In genomic region chr2:187783446-187783845, GRCh38 we compare ENCODE assay signal across 27 cellular contexts.
A peak's percentile ranks its signal among the peaks of the same experiment; 100 is the strongest.
DNase-seq lines count a peak whose midpoint lies in the region; ATAC-seq, FAIRE-seq and TF ChIP-seq lines count a peak whose summit lies in the region.
"Had no signal": no experiment of that assay in that cellular context is flagged by ENCODE, and none has a peak within 500 bp of the region (broad histone marks: within the 10 kb centered on the region; RNA-seq: fewer than 3 reads in every experiment).

No MANE protein-coding gene starts in this region.

- no peaks in the 10 kb centered on the region for H3K27me3 Mint-ChIP-seq in WTC11 (ENCODE audit: low read depth)
- H3K27me3 Mint-ChIP-seq: CD4-positive, CD25-positive, alpha-beta regulatory T cell; T-cell had no signal

- no peaks in the 10 kb centered on the region for H3K36me3 Mint-ChIP-seq in WTC11
- H3K36me3 Mint-ChIP-seq: CD4-positive, CD25-positive, alpha-beta regulatory T cell; T-cell had no signal

- FAIRE-seq in RCC 7860 (lab: Jason Lieb, UNC) = no peak
- FAIRE-seq: GM12878, GM19239, K562, kidney had no signal

- POLR2A ChIA-PET in WTC11 (lab: Charles Lee) = no interaction called here

- H3K4me3 Mint-ChIP-seq in WTC11 = no peak overlapping the region
- H3K4me3 Mint-ChIP-seq: activated naive CD4-positive, alpha-beta T cell treated with anti-CD3 and anti-CD28 coated beads for 36 hours; activated T-cell treated with anti-CD3 and anti-CD28 coated beads, Interleukin-2, amount 50 U/mL, for 4 hours; CD4-positive, CD25-positive, alpha-beta regulatory T cell; T-cell had no signal

- DNase-seq in EL = peak; percentile 21
- DNase-seq in HS-5 (ENCODE audit: low read depth) = peak; percentile 11
- no peak for DNase-seq in WTC11 (ENCODE audit: low spot score)
- peak; percentile 18 for DNase-seq in fibroblast of peridontal ligament (ENCODE audit: extremely low read depth)
- DNase-seq in RCC 7860 (ENCODE audit: low spot score) = no peak
- no peak for DNase-seq in COR-L47 (lab: John Stamatoyannopoulos, UW)
- no peak for DNase-seq in NCI-H1092 treated with DMSO at 0.1 percent for 48 hours (lab: John Stamatoyannopoulos, UW)
- DNase-seq in activated CD4-positive, alpha-beta T cell treated with anti-CD3 and anti-CD28 coated beads, Interleukin-2, amount 50 U/mL, for 4 hours = no peak
- DNase-seq: activated CD4-positive, CD25-positive, alpha-beta regulatory T cell treated with anti-CD3 and anti-CD28 coated beads, Interleukin-2, amount 50 U/mL, for 72 hours; activated CD8-positive, alpha-beta memory T cell treated with anti-CD3 and anti-CD28 coated beads for 24 hours; activated naive CD4-positive, alpha-beta T cell treated with anti-CD3 and anti-CD28 coated beads for 36 hours; activated T-cell treated with anti-CD3 and anti-CD28 coated beads, Interleukin-2, amount 50 U/mL, for 4 hours; anterior cingulate cortex; CD4-positive, CD25-positive, alpha-beta regulatory T cell; cerebellar nuclear complex; DMS153; effector CD4-positive, alpha-beta T cell; kidney; NCI-H1694 treated with DMSO at 0.1 percent for 48 hours; NCI-H774; SHP77; stimulated activated CD4-positive, alpha-beta T cell treated with anti-CD3 and anti-CD28 coated beads, Interleukin-4, amount 100 ng/mL, for 1 hour; stimulated activated naive CD4-positive, alpha-beta T cell; T-cell had no signal

- H3K4me1 Mint-ChIP-seq in WTC11 = peaks cover 2% of the 10 kb centered on the region
- H3K4me1 Mint-ChIP-seq: T-cell had no signal

- CTCF ChIA-PET in WTC11 (lab: Charles Lee) = no interaction called here

- no peak for TF ChIP-seq CTCF in WTC11 (IDR thresholded peaks at IDR 0.05)

- H3K27ac Mint-ChIP-seq in WTC11 = no peak overlapping the region
- H3K27ac Mint-ChIP-seq: activated naive CD4-positive, alpha-beta T cell treated with anti-CD3 and anti-CD28 coated beads for 36 hours; CD4-positive, CD25-positive, alpha-beta regulatory T cell; T-cell had no signal

- H3K9me3 Mint-ChIP-seq in WTC11 = peaks cover 10% of the 10 kb centered on the region

- peak; percentile 63 for ATAC-seq in WTC11
- ATAC-seq: activated T-cell treated with anti-CD3 and anti-CD28 coated beads, Interleukin-2, amount 50 U/mL, for 4 hours; GM12878; K562; T-cell had no signal

TF ChIP-seq in WTC11, 78 proteins besides CTCF, POLR2A, EP300 and RAD21 (continues in another document):
- TF ChIP-seq RORB (CRISPR knock-in tag; IDR thresholded peaks at IDR 0.05) = no peak
- TF ChIP-seq CBFB (CRISPR knock-in tag; IDR thresholded peaks at IDR 0.05; ENCODE audit: low read depth) = no peak
- TF ChIP-seq TEAD4 (CRISPR knock-in tag; IDR thresholded peaks at IDR 0.05) = no peak
- no peak for TF ChIP-seq FOXK1 (CRISPR knock-in tag; IDR thresholded peaks at IDR 0.05)
- no peak for TF ChIP-seq ARID4B (CRISPR knock-in tag; IDR thresholded peaks at IDR 0.05; ENCODE audit: borderline replicate concordance)
- TF ChIP-seq ATF1 (CRISPR knock-in tag; IDR thresholded peaks at IDR 0.05) = no peak
- no peak for TF ChIP-seq E2F5 (CRISPR knock-in tag; IDR thresholded peaks at IDR 0.05)
- no peak for TF ChIP-seq MAX (CRISPR knock-in tag; IDR thresholded peaks at IDR 0.05)
- TF ChIP-seq, protein P1, sequence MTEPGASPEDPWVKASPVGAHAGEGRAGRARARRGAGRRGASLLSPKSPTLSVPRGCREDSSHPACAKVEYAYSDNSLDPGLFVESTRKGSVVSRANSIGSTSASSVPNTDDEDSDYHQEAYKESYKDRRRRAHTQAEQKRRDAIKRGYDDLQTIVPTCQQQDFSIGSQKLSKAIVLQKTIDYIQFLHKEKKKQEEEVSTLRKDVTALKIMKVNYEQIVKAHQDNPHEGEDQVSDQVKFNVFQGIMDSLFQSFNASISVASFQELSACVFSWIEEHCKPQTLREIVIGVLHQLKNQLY (CRISPR knock-in tag; IDR thresholded peaks at IDR 0.05) = no peak
- no peak for TF ChIP-seq ZNF232 (CRISPR knock-in tag; IDR thresholded peaks at IDR 0.05)
- TF ChIP-seq MYBL2 (CRISPR knock-in tag; IDR thresholded peaks at IDR 0.05) = no peak
- no peak for TF ChIP-seq ZNF396 (CRISPR knock-in tag; IDR thresholded peaks at IDR 0.05; ENCODE audit: borderline replicate concordance)
- no peak for TF ChIP-seq ZNF425 (CRISPR knock-in tag; conservative IDR thresholded peaks at IDR 0.05)
- TF ChIP-seq, protein P2, sequence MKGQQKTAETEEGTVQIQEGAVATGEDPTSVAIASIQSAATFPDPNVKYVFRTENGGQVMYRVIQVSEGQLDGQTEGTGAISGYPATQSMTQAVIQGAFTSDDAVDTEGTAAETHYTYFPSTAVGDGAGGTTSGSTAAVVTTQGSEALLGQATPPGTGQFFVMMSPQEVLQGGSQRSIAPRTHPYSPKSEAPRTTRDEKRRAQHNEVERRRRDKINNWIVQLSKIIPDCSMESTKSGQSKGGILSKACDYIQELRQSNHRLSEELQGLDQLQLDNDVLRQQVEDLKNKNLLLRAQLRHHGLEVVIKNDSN (CRISPR knock-in tag; IDR thresholded peaks at IDR 0.05) = no peak
- TF ChIP-seq, protein P3, sequence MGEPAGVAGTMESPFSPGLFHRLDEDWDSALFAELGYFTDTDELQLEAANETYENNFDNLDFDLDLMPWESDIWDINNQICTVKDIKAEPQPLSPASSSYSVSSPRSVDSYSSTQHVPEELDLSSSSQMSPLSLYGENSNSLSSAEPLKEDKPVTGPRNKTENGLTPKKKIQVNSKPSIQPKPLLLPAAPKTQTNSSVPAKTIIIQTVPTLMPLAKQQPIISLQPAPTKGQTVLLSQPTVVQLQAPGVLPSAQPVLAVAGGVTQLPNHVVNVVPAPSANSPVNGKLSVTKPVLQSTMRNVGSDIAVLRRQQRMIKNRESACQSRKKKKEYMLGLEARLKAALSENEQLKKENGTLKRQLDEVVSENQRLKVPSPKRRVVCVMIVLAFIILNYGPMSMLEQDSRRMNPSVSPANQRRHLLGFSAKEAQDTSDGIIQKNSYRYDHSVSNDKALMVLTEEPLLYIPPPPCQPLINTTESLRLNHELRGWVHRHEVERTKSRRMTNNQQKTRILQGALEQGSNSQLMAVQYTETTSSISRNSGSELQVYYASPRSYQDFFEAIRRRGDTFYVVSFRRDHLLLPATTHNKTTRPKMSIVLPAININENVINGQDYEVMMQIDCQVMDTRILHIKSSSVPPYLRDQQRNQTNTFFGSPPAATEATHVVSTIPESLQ (CRISPR knock-in tag; IDR thresholded peaks at IDR 0.05) = no peak

Comparison
In these comparisons a context has a peak if more than half of its experiments do, and no peak if none do; other contexts are left out.
1. DNase-seq: peak in EL (single experiment), HS-5 (single experiment) and fibroblast of peridontal ligament (single experiment); none in WTC11 (single experiment), RCC 7860 (single experiment), COR-L47 (single experiment), NCI-H1092 treated with DMSO at 0.1 percent for 48 hours (single experiment) and activated CD4-positive, alpha-beta T cell treated with anti-CD3 and anti-CD28 coated beads, Interleukin-2, amount 50 U/mL, for 4 hours (0 of 2).